ENCODE assay signal across 19 cellular contexts in genomic region chrX:134418317-134419113, GRCh38. TPM values are rescaled to one million over a fixed set of nuclear protein-coding genes. Genes with fewer than 3 reads are reported as not detected.
DNase-seq lines count a peak whose midpoint lies in the region; TF ChIP-seq lines count a peak whose summit lies in the region.
"Had no signal": no experiment of that assay in that cellular context is flagged by ENCODE, and none has a peak within 500 bp of the region (broad histone marks: within the 10 kb centered on the region; RNA-seq: fewer than 3 reads in every experiment).

No MANE protein-coding gene starts in this region.

- H3K9me3 ChIP-seq in MG63 = no peaks in the 10 kb centered on the region
- H3K9me3 ChIP-seq in colonic mucosa = no peaks in the 10 kb centered on the region
- no peaks in the 10 kb centered on the region for H3K9me3 ChIP-seq in ovary
- H3K9me3 ChIP-seq: Peyer's patch had no signal

- no peak for TF ChIP-seq EP300 in ovary (IDR thresholded peaks at IDR 0.05)

- no peaks in the 10 kb centered on the region for H3K27me3 ChIP-seq in MG63
- H3K27me3 ChIP-seq in colonic mucosa = no peaks in the 10 kb centered on the region
- no peaks in the 10 kb centered on the region for H3K27me3 ChIP-seq in ovary
- H3K27me3 ChIP-seq: Peyer's patch had no signal

- TF ChIP-seq CTCF in colonic mucosa (IDR thresholded peaks at IDR 0.05) (no peak), ovary (IDR thresholded peaks at IDR 0.05) (no peak), GM13977 (IDR thresholded peaks at IDR 0.05; ENCODE audit: extremely low read depth, insufficient read depth, missing control alignments) (no peak)

- no peak for TF ChIP-seq POLR2A in ovary (IDR thresholded peaks at IDR 0.05)

- H3K4me3 ChIP-seq in MG63 (no peak overlapping the region), colonic mucosa (no peak overlapping the region), ovary (no peak overlapping the region)
- H3K4me3 ChIP-seq: Peyer's patch had no signal

- peak; percentile 17 for DNase-seq in EH (ENCODE audit: low read depth)
- DNase-seq in MG63 = peak; percentile 17
- peak; percentile 23 for DNase-seq in colonic mucosa
- DNase-seq in ovary = peak in 3 of 5 donors; percentile 11 to 37 (median 19)
- no peak for DNase-seq in GM13977 (ENCODE audit: low spot score)
- no peak for DNase-seq in NCI-H1417 treated with DMSO at 0.1 percent for 48 hours (lab: John Stamatoyannopoulos, UW)
- no peak for DNase-seq in C1 segment of cervical spinal cord (lab: John Stamatoyannopoulos, UW)
- DNase-seq in SHP77 (lab: John Stamatoyannopoulos, UW) = no peak
- DNase-seq: AML-193; CD4-positive, CD25-positive, alpha-beta regulatory T cell; GDM1; GOT3; HFFc6; Karpas-422; NCI-H1417; NCI-H2029 treated with DMSO at 0.1 percent for 48 hours; NCI-H510A treated with DMSO at 0.1 percent for 48 hours; Right ventricle myocardium superior had no signal

- in situ Hi-C loops in GM13977 (cut with MboI; ENCODE audit: low pct_unique_long_range_greater_than_20kb, low sequenced_read_pairs, unreplicated experiment) = no loop called here

- no peaks in the 10 kb centered on the region for H3K4me1 ChIP-seq in colonic mucosa
- H3K4me1 ChIP-seq in ovary (ENCODE audit: insufficient read depth) = no peaks in the 10 kb centered on the region
- H3K4me1 ChIP-seq: Peyer's patch had no signal

- 66 to 74% (median 68%) methylated on average over 8 of the region's 8 CpGs for WGBS in ovary, 3 donors

- H3K9ac ChIP-seq in colonic mucosa (ENCODE audit: low read depth in 2 of 2, low read length in 2 of 2) = no peak overlapping the region

- H3K36me3 ChIP-seq in MG63 (peaks cover 13% of the 10 kb centered on the region), colonic mucosa (no peaks in the 10 kb centered on the region), ovary (no peaks in the 10 kb centered on the region)

- intact Hi-C loops in colonic mucosa (cut with DNase I) = no loop called here
- intact Hi-C loops in ovary (cut with DNase I) = no loop called here

- H3K27ac ChIP-seq in colonic mucosa (no peak overlapping the region), ovary (no peak overlapping the region)
- H3K27ac ChIP-seq: Peyer's patch had no signal

RNA-seq across cellular contexts. Expression of gene HPRT1, which starts 41.5 kb away (rescaled TPM):
- 48.4 and 49.7 TPM in 2 replicates for total RNA-seq in MG63 (2014; rRNA removed; shearing (Covaris generic); ENCODE audit: low replicate concordance)
- 10 to 100 TPM; 30.6 to 49.6 TPM for total RNA-seq in colonic mucosa
- total RNA-seq in ovary = 10 to 100 TPM; 13.4 to 37.5 (median 23.0) TPM
- 10 to 100 TPM; 25.6 to 30.3 TPM for polyA plus RNA-seq in ovary

RNA-seq across cellular contexts. Expression of gene PHF6, which starts 45.4 kb away (rescaled TPM):
- total RNA-seq in MG63 (2014; rRNA removed; shearing (Covaris generic); ENCODE audit: low replicate concordance) = 30.6 and 58.0 TPM in 2 replicates
- 10 to 100 TPM; 18.6 to 23.1 TPM for total RNA-seq in colonic mucosa
- 10 to 100 TPM; 27.1 to 50.4 (median 38.8) TPM for total RNA-seq in ovary
- 10 to 100 TPM; 14.6 to 24.2 TPM for polyA plus RNA-seq in ovary

Comparison
In these comparisons a context has a peak if more than half of its experiments do, and no peak if none do; other contexts are left out.
1. DNase-seq: peak in EH (single experiment), MG63 (single experiment), colonic mucosa (single experiment) and ovary (3 of 5); none in GM13977 (single experiment), NCI-H1417 treated with DMSO at 0.1 percent for 48 hours (single experiment), C1 segment of cervical spinal cord (0 of 14) and SHP77 (0 of 2).